In genomic region chr17:82537233-82537632, GRCh38 we compare ENCODE assay signal across 1 cellular context.
A peak's percentile ranks its signal among the peaks of the same experiment; 100 is the strongest.
TF ChIP-seq lines count a peak whose summit lies in the region.

No MANE protein-coding gene starts in this region.

TF ChIP-seq in HCT116, 20 proteins besides CTCF, POLR2A, EP300 and RAD21:
- TF ChIP-seq EGR1 (IDR thresholded peaks at IDR 0.05; ENCODE audit: low read depth): peak; percentile 56
